In the genomic region with DNA sequence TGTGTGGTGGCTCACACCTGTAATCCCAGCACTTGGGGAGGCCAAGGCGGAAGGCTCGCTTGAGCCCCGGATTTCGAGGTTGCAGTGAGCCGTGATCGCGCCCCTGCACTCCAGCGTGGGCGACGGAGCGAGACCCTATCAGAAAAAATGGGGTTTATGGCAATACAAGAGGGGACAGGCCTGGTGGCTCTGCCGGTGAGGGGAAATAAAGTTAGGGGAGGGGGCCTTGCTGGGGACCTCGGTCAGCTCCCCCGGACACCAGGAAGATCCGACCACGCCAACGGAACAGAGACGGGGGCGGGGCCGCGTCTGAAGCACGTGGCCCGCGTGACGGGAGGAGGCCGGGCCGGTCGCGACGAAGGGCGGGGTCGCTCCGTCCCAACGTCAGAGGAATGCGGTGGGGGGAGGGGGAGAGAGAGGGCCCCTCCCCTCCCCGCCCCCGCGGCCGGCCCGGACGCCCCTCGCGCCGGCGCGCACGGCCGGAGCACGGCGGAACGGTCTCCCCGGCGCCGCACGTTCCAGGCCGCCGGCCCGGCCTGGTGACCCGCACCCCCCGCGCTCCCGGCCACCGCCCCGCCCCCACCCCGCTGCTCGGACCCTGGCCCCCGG, we compare ENCODE assay signal across 1 cellular context.
A peak's percentile ranks its signal among the peaks of the same experiment; 100 is the strongest.
TF ChIP-seq lines count a peak whose summit lies in the region.

No MANE protein-coding gene starts in this region.

TF ChIP-seq in WTC11, 78 proteins besides CTCF, POLR2A, EP300 and RAD21 (continued from another document):
- TF ChIP-seq, protein P1, sequence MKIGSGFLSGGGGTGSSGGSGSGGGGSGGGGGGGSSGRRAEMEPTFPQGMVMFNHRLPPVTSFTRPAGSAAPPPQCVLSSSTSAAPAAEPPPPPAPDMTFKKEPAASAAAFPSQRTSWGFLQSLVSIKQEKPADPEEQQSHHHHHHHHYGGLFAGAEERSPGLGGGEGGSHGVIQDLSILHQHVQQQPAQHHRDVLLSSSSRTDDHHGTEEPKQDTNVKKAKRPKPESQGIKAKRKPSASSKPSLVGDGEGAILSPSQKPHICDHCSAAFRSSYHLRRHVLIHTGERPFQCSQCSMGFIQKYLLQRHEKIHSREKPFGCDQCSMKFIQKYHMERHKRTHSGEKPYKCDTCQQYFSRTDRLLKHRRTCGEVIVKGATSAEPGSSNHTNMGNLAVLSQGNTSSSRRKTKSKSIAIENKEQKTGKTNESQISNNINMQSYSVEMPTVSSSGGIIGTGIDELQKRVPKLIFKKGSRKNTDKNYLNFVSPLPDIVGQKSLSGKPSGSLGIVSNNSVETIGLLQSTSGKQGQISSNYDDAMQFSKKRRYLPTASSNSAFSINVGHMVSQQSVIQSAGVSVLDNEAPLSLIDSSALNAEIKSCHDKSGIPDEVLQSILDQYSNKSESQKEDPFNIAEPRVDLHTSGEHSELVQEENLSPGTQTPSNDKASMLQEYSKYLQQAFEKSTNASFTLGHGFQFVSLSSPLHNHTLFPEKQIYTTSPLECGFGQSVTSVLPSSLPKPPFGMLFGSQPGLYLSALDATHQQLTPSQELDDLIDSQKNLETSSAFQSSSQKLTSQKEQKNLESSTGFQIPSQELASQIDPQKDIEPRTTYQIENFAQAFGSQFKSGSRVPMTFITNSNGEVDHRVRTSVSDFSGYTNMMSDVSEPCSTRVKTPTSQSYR (CRISPR knock-in tag; IDR thresholded peaks at IDR 0.05) = no peak
- 0 out of 2 replicates have a peak, but pooled peaks have one; percentile 64 for TF ChIP-seq ZNF232 (CRISPR knock-in tag; IDR thresholded peaks at IDR 0.05)
